19 cellular contexts compared by ENCODE assay signal in the genomic region with DNA sequence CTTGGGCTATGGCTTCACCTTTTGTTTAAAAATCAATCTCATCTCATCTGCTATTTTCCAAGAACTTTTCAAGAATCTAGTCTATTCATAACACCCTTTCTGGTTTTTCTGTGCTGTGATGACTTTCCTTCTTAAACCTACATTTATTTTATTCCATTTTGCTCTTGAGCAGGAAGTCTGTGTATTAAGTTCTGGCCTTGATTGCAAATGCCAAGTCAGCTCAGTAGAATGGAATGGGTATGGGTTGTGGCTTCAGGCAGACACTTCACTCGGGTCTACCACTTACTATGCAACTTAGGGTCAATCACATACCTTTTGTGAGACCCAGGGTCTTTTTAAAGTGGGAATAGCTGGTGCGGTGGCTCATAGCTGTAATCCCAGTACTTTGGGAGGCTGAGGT.
"Had no signal": no experiment of that assay in that cellular context is flagged by ENCODE, and none has a peak within 500 bp of the region (broad histone marks: within the 10 kb centered on the region; RNA-seq: fewer than 3 reads in every experiment).

No MANE protein-coding gene starts in this region.

- H3K27ac ChIP-seq: thyroid gland, upper lobe of right lung had no signal

- H3K4me1 ChIP-seq: thyroid gland, upper lobe of right lung had no signal

- H3K4me3 ChIP-seq: thyroid gland, upper lobe of right lung had no signal

- H3K36me3 ChIP-seq: thyroid gland, upper lobe of right lung had no signal

- H3K9me3 ChIP-seq: thyroid gland, upper lobe of right lung had no signal

- H3K36me3 Mint-ChIP-seq: activated naive CD8-positive, alpha-beta T cell treated with anti-CD3 and anti-CD28 coated beads, Interleukin-2, amount 10 ng/mL, durations not matched to agents 7 days and 5 days; brain; WTC11 had no signal

- H3K4me3 Mint-ChIP-seq: activated CD4-positive, alpha-beta memory T cell treated with anti-CD3 and anti-CD28 coated beads, Interleukin-2, amount 10 ng/mL, durations not matched to agents 7 days and 5 days; activated CD4-positive, alpha-beta T cell treated with anti-CD3 and anti-CD28 coated beads for 36 hours; activated naive CD4-positive, alpha-beta T cell treated with anti-CD3 and anti-CD28 coated beads for 36 hours; activated naive CD8-positive, alpha-beta T cell treated with anti-CD3 and anti-CD28 coated beads, Interleukin-2, amount 10 ng/mL, durations not matched to agents 7 days and 5 days; activated T-cell treated with anti-CD3 and anti-CD28 coated beads, Interleukin-2, amount 50 U/mL, for 72 hours; brain; dendritic cell treated with granulocyte-macrophage colony-stimulating factor and Interleukin-4, amounts not matched to agents 40 ng/mL and 50 ng/mL, for 4 days; natural killer cell; WTC11 had no signal

- H3K4me1 Mint-ChIP-seq: activated CD4-positive, alpha-beta memory T cell treated with anti-CD3 and anti-CD28 coated beads, Interleukin-2, amount 10 ng/mL, durations not matched to agents 7 days and 5 days; activated CD4-positive, alpha-beta T cell treated with anti-CD3 and anti-CD28 coated beads for 36 hours; activated naive CD8-positive, alpha-beta T cell treated with anti-CD3 and anti-CD28 coated beads, Interleukin-2, amount 10 ng/mL, durations not matched to agents 7 days and 5 days; natural killer cell had no signal

- DNase-seq: activated CD4-positive, alpha-beta memory T cell treated with anti-CD3 and anti-CD28 coated beads, Interleukin-2, amount 10 ng/mL, durations not matched to agents 7 days and 5 days; activated CD4-positive, alpha-beta T cell treated with anti-CD3 and anti-CD28 coated beads for 36 hours; activated effector memory CD4-positive, alpha-beta T cell treated with Interleukin-2 at 50 U/mL for 16 hours; activated naive CD4-positive, alpha-beta T cell treated with anti-CD3 and anti-CD28 coated beads for 36 hours; activated naive CD8-positive, alpha-beta T cell treated with anti-CD3 and anti-CD28 coated beads, Interleukin-2, amount 10 ng/mL, durations not matched to agents 7 days and 5 days; activated T-cell treated with anti-CD3 and anti-CD28 coated beads, Interleukin-2, amount 50 U/mL, for 72 hours; effector CD8-positive, alpha-beta T cell; erythroblast; left ventricle myocardium superior; natural killer cell; stimulated activated CD4-positive, alpha-beta T cell treated with anti-CD3 and anti-CD28 coated beads, Interleukin-4, amount 100 ng/mL, for 4 hours; stimulated activated naive CD8-positive, alpha-beta T cell treated with anti-CD3 and anti-CD28 coated beads, Interleukin-15, Interleukin-2, amounts not matched to agents 100 U/mL and 50 U/mL, for 24 hours; T-helper 9 cell; thyroid gland; upper lobe of right lung had no signal

- H3K27me3 Mint-ChIP-seq: activated CD4-positive, alpha-beta memory T cell treated with anti-CD3 and anti-CD28 coated beads, Interleukin-2, amount 10 ng/mL, durations not matched to agents 7 days and 5 days; activated CD4-positive, alpha-beta T cell treated with anti-CD3 and anti-CD28 coated beads for 36 hours; activated naive CD8-positive, alpha-beta T cell treated with anti-CD3 and anti-CD28 coated beads, Interleukin-2, amount 10 ng/mL, durations not matched to agents 7 days and 5 days; dendritic cell treated with granulocyte-macrophage colony-stimulating factor and Interleukin-4, amounts not matched to agents 40 ng/mL and 50 ng/mL, for 4 days; progenitor cell of endocrine pancreas had no signal

- H3K9me3 Mint-ChIP-seq: brain had no signal

- ATAC-seq: activated CD4-positive, alpha-beta T cell treated with anti-CD3 and anti-CD28 coated beads for 36 hours; activated T-cell treated with anti-CD3 and anti-CD28 coated beads, Interleukin-2, amount 50 U/mL, for 72 hours; left ventricle myocardium superior; natural killer cell; stimulated activated naive CD8-positive, alpha-beta T cell treated with anti-CD3 and anti-CD28 coated beads, Interleukin-15, Interleukin-2, amounts not matched to agents 100 U/mL and 50 U/mL, for 24 hours; upper lobe of right lung; WTC11 had no signal

- H3K27ac Mint-ChIP-seq: activated CD4-positive, alpha-beta memory T cell treated with anti-CD3 and anti-CD28 coated beads, Interleukin-2, amount 10 ng/mL, durations not matched to agents 7 days and 5 days; activated CD4-positive, alpha-beta T cell treated with anti-CD3 and anti-CD28 coated beads for 36 hours; activated naive CD4-positive, alpha-beta T cell treated with anti-CD3 and anti-CD28 coated beads for 36 hours; activated naive CD8-positive, alpha-beta T cell treated with anti-CD3 and anti-CD28 coated beads, Interleukin-2, amount 10 ng/mL, durations not matched to agents 7 days and 5 days; activated T-cell treated with anti-CD3 and anti-CD28 coated beads, Interleukin-2, amount 50 U/mL, for 72 hours; dendritic cell treated with granulocyte-macrophage colony-stimulating factor and Interleukin-4, amounts not matched to agents 40 ng/mL and 50 ng/mL, for 4 days; natural killer cell; progenitor cell of endocrine pancreas; WTC11 had no signal

- H3K27me3 ChIP-seq: thyroid gland, upper lobe of right lung had no signal
